ENCODE assay signal across 8 cellular contexts in genomic region chr1:19597463-19598309, GRCh38. TPM values are rescaled to one million over a fixed set of nuclear protein-coding genes. Genes with fewer than 3 reads are reported as not detected.
DNase-seq lines count a peak whose midpoint lies in the region; ATAC-seq and TF ChIP-seq lines count a peak whose summit lies in the region.

No MANE protein-coding gene starts in this region.

- no peaks in the 10 kb centered on the region for H3K27me3 Mint-ChIP-seq in natural killer cell treated with Interleukin-12 subunit alpha and Interleukin-12 subunit beta and Interleukin-15 and Interleukin-18, amount 100 ng/mL, for 72 hours

- peak overlapping the region; percentile 95 to 98 (median 97) for H3K27ac ChIP-seq in esophagus squamous epithelium

- H3K4me1 Mint-ChIP-seq in natural killer cell treated with Interleukin-12 subunit alpha and Interleukin-12 subunit beta and Interleukin-15 and Interleukin-18, amount 100 ng/mL, for 72 hours (ENCODE audit: low read depth in 2 of 2) = peaks cover 34 to 48% of the 10 kb centered on the region in 2 donors

- peak overlapping the region; percentile 94 to 99 for H3K27ac Mint-ChIP-seq in natural killer cell treated with Interleukin-12 subunit alpha and Interleukin-12 subunit beta and Interleukin-15 and Interleukin-18, amount 100 ng/mL, for 72 hours

- peaks cover 0 to 65% (median 24%) of the 10 kb centered on the region in 3 donors for H3K4me1 ChIP-seq in esophagus squamous epithelium

- H3K4me3 Mint-ChIP-seq in natural killer cell treated with Interleukin-12 subunit alpha and Interleukin-12 subunit beta and Interleukin-15 and Interleukin-18, amount 100 ng/mL, for 72 hours = peak overlapping the region; percentile 99

- no peak for TF ChIP-seq POLR2A in esophagus squamous epithelium (IDR thresholded peaks at IDR 0.05)

- ATAC-seq in HG03521 (IDR thresholded peaks at IDR 0.05; ENCODE audit: unreplicated experiment) = peak; percentile 3
- ATAC-seq in natural killer cell treated with Interleukin-12 subunit alpha and Interleukin-12 subunit beta and Interleukin-15 and Interleukin-18, amount 100 ng/mL, for 72 hours = peak in 1 of 2 donors; percentile 15

- intact Hi-C loops in esophagus squamous epithelium (cut with DNase I) = no loop called here

- H3K9me3 ChIP-seq in esophagus squamous epithelium = no peaks in the 10 kb centered on the region

- no peaks in the 10 kb centered on the region for H3K27me3 ChIP-seq in esophagus squamous epithelium

- no peaks in the 10 kb centered on the region for H3K9me3 Mint-ChIP-seq in natural killer cell treated with Interleukin-12 subunit alpha and Interleukin-12 subunit beta and Interleukin-15 and Interleukin-18, amount 100 ng/mL, for 72 hours

- H3K4me3 ChIP-seq in WI38 (ENCODE audit: low read depth, low read length) = peak overlapping the region; percentile 90
- H3K4me3 ChIP-seq in esophagus squamous epithelium = peak overlapping the region; percentile 76 to 95 (median 92)

- DNase-seq in DMS53 (lab: John Stamatoyannopoulos, UW) = peak; percentile 76
- no peak for DNase-seq in DMS53 treated with DMSO at 0.1 percent for 48 hours (lab: John Stamatoyannopoulos, UW; ENCODE audit: unreplicated experiment)
- DNase-seq in esophagus squamous epithelium (lab: John Stamatoyannopoulos, UW) = no peak
- no peak for DNase-seq in natural killer cell treated with Interleukin-12 subunit alpha and Interleukin-12 subunit beta and Interleukin-15 and Interleukin-18, amount 100 ng/mL, for 72 hours (ENCODE audit: low spot score)
- no peak for DNase-seq in NCI-H1048 (lab: John Stamatoyannopoulos, UW)
- DNase-seq in GM19240 (ENCODE audit: insufficient read length, low spot score) = no peak

- peaks cover 0 to 12% (median 0%) of the 10 kb centered on the region in 3 donors for H3K36me3 ChIP-seq in esophagus squamous epithelium

- TF ChIP-seq CTCF in WI38 (IDR thresholded peaks at IDR 0.05; ENCODE audit: low read depth, low read length) (no peak), esophagus squamous epithelium (IDR thresholded peaks at IDR 0.05) (peak in 1 of 6 experiments; percentile 2)

- H3K36me3 Mint-ChIP-seq in natural killer cell treated with Interleukin-12 subunit alpha and Interleukin-12 subunit beta and Interleukin-15 and Interleukin-18, amount 100 ng/mL, for 72 hours = peaks cover 33% of the 10 kb centered on the region

- 10 to 12% methylated on average over 15 to 16 of the region's 23 CpGs for WGBS in esophagus squamous epithelium, 2 donors

RNA-seq across cellular contexts. Expression of gene NBL1, which starts 46.4 kb away (rescaled TPM):
- 100 to 1,000 TPM in 2 of 4 donors, 10 to 100 TPM in 2; 67.8 to 170 (median 95.1) TPM for total RNA-seq in esophagus squamous epithelium
- total RNA-seq in natural killer cell treated with Interleukin-12 subunit alpha and Interleukin-12 subunit beta and Interleukin-15 and Interleukin-18, amount 100 ng/mL, for 72 hours = 10 to 100 TPM in 1 of 2 donors, 1 to 10 TPM in 1; 9.3 to 24.4 TPM
